Comparison of ENCODE assay signal across 13 cellular contexts in the genomic region with DNA sequence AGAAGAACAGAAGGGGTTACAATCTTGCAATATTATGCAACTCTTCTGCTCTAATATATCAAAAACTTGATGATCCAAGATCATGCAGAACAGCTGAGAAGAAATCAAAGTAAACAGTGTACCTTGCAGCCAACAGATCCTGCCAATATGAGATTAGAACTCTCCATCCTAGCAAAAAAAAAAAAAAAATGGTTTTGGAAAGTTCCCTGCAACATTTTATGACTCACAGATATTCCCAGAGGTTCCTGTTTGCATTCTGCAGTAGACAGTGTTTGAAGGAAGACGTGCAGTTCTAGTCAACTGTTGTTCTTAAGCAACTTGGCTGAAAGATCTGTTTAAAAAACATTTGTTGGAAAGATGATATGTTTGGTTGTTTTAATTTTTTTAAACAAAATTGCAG.
A peak's percentile ranks its signal among the peaks of the same experiment; 100 is the strongest.
DNase-seq lines count a peak whose midpoint lies in the region; ATAC-seq, FAIRE-seq and TF ChIP-seq lines count a peak whose summit lies in the region.
"Had no signal": no experiment of that assay in that cellular context is flagged by ENCODE, and none has a peak within 500 bp of the region (broad histone marks: within the 10 kb centered on the region; RNA-seq: fewer than 3 reads in every experiment).

No MANE protein-coding gene starts in this region.

- H3K4me1 ChIP-seq in transverse colon: peaks cover 0 to 4% (median 2%) of the 10 kb centered on the region in 4 donors
- H3K4me1 ChIP-seq: breast epithelium had no signal

- TF ChIP-seq EP300 in transverse colon (IDR thresholded peaks at IDR 0.05; ENCODE audit: low read depth): no peak

- WGBS in transverse colon (ENCODE audit: low coverage in 1 of 2), 2 donors: 39 to 50% methylated on average over 1 of the region's 1 CpG

- H3K4me1 Mint-ChIP-seq in HFFc6 (ENCODE audit: low read depth): peaks cover 31% of the 10 kb centered on the region

- H3K27me3 Mint-ChIP-seq in HFFc6 (ENCODE audit: insufficient read depth): no peaks in the 10 kb centered on the region
- H3K27me3 Mint-ChIP-seq: activated CD4-positive, alpha-beta memory T cell treated with anti-CD3 and anti-CD28 coated beads for 36 hours had no signal

- no peak overlapping the region for H3K4me3 ChIP-seq in transverse colon
- H3K4me3 ChIP-seq: breast epithelium had no signal

- ATAC-seq in HG03175 (IDR thresholded peaks at IDR 0.05; ENCODE audit: unreplicated experiment) (no peak), GM18520 (IDR thresholded peaks at IDR 0.05; ENCODE audit: unreplicated experiment) (no peak)

- intact Hi-C loops in transverse colon (cut with DNase I; ENCODE audit: low total_unique reads): no loop called here

- peak overlapping the region; percentile 70 to 81 (median 76) for H3K27ac ChIP-seq in transverse colon

- no peak for TF ChIP-seq CTCF in HFFc6 (IDR thresholded peaks at IDR 0.05)
- no peak for TF ChIP-seq CTCF in transverse colon (IDR thresholded peaks at IDR 0.05)

- H3K4me3 Mint-ChIP-seq in HFFc6: no peak overlapping the region
- H3K4me3 Mint-ChIP-seq: activated CD4-positive, alpha-beta memory T cell treated with anti-CD3 and anti-CD28 coated beads for 36 hours had no signal

- H3K36me3 ChIP-seq in transverse colon: no peaks in the 10 kb centered on the region
- H3K36me3 ChIP-seq: breast epithelium had no signal

- H3K9me3 Mint-ChIP-seq in HFFc6: peaks cover 6% of the 10 kb centered on the region

- H3K27me3 ChIP-seq in transverse colon: no peaks in the 10 kb centered on the region
- H3K27me3 ChIP-seq: breast epithelium had no signal

- H3K36me3 Mint-ChIP-seq in HFFc6 (ENCODE audit: low read depth): peaks cover 14% of the 10 kb centered on the region

- DNase-seq in HFFc6: peak; percentile 55
- DNase-seq in iris pigment epithelial cell (ENCODE audit: low read depth): peak; percentile 82
- DNase-seq in transverse colon: no peak
- DNase-seq in DMS153 treated with DMSO at 0.1 percent for 48 hours (lab: John Stamatoyannopoulos, UW; ENCODE audit: unreplicated experiment): no peak
- DNase-seq: activated CD4-positive, alpha-beta memory T cell treated with anti-CD3 and anti-CD28 coated beads for 36 hours; COR-L47; NCI-H510A; RPMI8226; T-helper 9 cell had no signal

- H3K27ac Mint-ChIP-seq in HFFc6: no peak overlapping the region
- H3K27ac Mint-ChIP-seq: activated CD4-positive, alpha-beta memory T cell treated with anti-CD3 and anti-CD28 coated beads for 36 hours had no signal

- in situ Hi-C loops in transverse colon (cut with MboI; ENCODE audit: low pct_ligation_motif_present in 1 of 4, low pct_unique_long_range_greater_than_20kb in 1 of 4, low sequenced_read_pairs in 3 of 4): no loop called here

- peaks cover 8 to 15% of the 10 kb centered on the region in 2 donors for H3K9me3 ChIP-seq in transverse colon
- H3K9me3 ChIP-seq: breast epithelium had no signal

- peak; percentile 99 for FAIRE-seq in endometrium (lab: Jason Lieb, UNC)

- TF ChIP-seq POLR2A in transverse colon (IDR thresholded peaks at IDR 0.05): no peak

Comparison
In these comparisons a context has a peak if more than half of its experiments do, and no peak if none do; other contexts are left out.
1. DNase-seq: peak in HFFc6 (single experiment) and iris pigment epithelial cell (single experiment); none in transverse colon (single experiment) and DMS153 treated with DMSO at 0.1 percent for 48 hours (single experiment).